Comparison of ENCODE assay signal across 8 cellular contexts in the genomic region with DNA sequence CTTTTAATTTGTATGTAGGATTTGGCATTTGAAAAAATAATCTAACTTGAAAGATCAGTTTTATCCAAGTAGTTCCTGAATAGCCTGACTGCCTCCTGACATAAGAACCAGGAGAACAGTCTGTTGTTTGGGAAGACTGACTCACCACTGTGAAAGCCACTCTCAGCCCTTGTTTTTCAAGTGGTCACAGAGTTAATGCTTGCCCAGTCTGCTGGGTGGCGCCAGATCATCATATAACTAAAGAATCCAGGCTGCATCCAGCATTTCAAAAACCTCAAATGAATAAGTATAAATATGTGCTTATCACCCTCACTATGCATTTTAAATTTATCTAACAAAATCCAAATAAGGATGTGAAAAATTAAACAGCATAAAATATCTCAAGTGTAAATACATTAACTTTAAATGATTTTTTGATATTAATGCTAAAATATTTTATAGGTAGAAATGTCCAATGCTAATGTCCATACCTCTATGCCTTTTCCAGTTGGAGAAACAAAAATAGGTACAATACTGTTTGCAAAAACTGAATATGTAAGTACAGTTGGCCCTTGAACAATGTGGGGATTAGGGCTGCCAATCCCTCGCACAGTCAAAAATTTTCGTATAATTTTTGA. TPM values are rescaled to one million over a fixed set of nuclear protein-coding genes. Genes with fewer than 3 reads are reported as not detected.
DNase-seq lines count a peak whose midpoint lies in the region; ATAC-seq, FAIRE-seq and TF ChIP-seq lines count a peak whose summit lies in the region.

No MANE protein-coding gene starts in this region.

- H3K27me3 ChIP-seq in Caco-2 (replicated peaks; ENCODE audit: control insufficient read depth, insufficient read depth, low read length), result no peaks in the 10 kb centered on the region
- no peaks in the 10 kb centered on the region for H3K27me3 ChIP-seq in HAP-1 (ENCODE audit: low read depth)
- H3K27me3 ChIP-seq in K562 (ENCODE audit: control insufficient read depth in 2 of 2, insufficient read depth in 2 of 2, low read length in 2 of 2), result no peaks in the 10 kb centered on the region
- no peaks in the 10 kb centered on the region for H3K27me3 ChIP-seq in spleen (replicated peaks in 1 of 7)

- H3K4me1 ChIP-seq in Caco-2 (no peaks in the 10 kb centered on the region), HAP-1 (no peaks in the 10 kb centered on the region), K562 (replicated peaks in 1 of 2; ENCODE audit: control insufficient read depth in 2 of 2, insufficient read depth in 2 of 2, low read length in 2 of 2) (no peaks in the 10 kb centered on the region), spleen (no peaks in the 10 kb centered on the region)

- DNase-seq in Caco-2, result peak; percentile 42 to 43
- DNase-seq in HAP-1 (ENCODE audit: low spot score in 2 of 2), result peak; percentile 39 to 62
- DNase-seq in NCI-H446 treated with DMSO at 0.1 percent for 48 hours (lab: John Stamatoyannopoulos, UW), result peak; percentile 43
- DNase-seq in K562 (ENCODE audit: extremely low read depth in 1 of 4, low spot score in 3 of 4), result peak in 2 of 4 experiments; percentile 3 to 11
- peak; percentile 83 for DNase-seq in islet precursor cell
- DNase-seq in T-cell, result no peak
- no peak for DNase-seq in spleen

- H3K4me2 ChIP-seq in K562 (ENCODE audit: insufficient read depth, low read length), result no peak overlapping the region

- WGBS in K562 (ENCODE audit: insufficient coverage, low coverage, missing lambda C conversion rate), result 2% methylated on average over 3 of the region's 3 CpGs
- WGBS in spleen, 5 donors, result 49 to 70% (median 65%) methylated on average over 3 of the region's 3 CpGs

- H3K9me1 ChIP-seq in K562 (ENCODE audit: control insufficient read depth, insufficient read depth, low read length), result no peaks in the 10 kb centered on the region

- H3K9ac ChIP-seq in K562 (ENCODE audit: insufficient read depth in 1 of 2, low read depth in 2 of 2, low read length in 2 of 2), result no peak overlapping the region

- H3K4me1 Mint-ChIP-seq in Caco-2 (ENCODE audit: low read depth, unreplicated experiment) (peaks cover 5% of the 10 kb centered on the region), T-cell (no peaks in the 10 kb centered on the region)

- TF ChIP-seq CTCF in Caco-2 (IDR thresholded peaks at IDR 0.05; ENCODE audit: insufficient read depth in 1 of 2, low read depth in 1 of 2, low read length in 1 of 2, severe bottlenecking in 1 of 2, unreplicated experiment in 1 of 2), result peak; percentile 35 to 74
- peak; percentile 11 to 26 (median 23); a peak in 2 of 6 replicates for TF ChIP-seq CTCF in K562 (IDR thresholded peaks at IDR 0.05 in 2 of 3, conservative IDR thresholded peaks at IDR 0.05 in 1 of 3; ENCODE audit: insufficient read depth in 2 of 3, low read depth in 1 of 3, low read length in 3 of 3)
- peak in 4 of 11 experiments; percentile 14 to 36 (median 22) for TF ChIP-seq CTCF in spleen (IDR thresholded peaks at IDR 0.05 in 8 of 11, conservative IDR thresholded peaks at IDR 0.05 in 3 of 11)

- H3K4me3 Mint-ChIP-seq in Caco-2 (ENCODE audit: unreplicated experiment), result no peak overlapping the region
- no peak overlapping the region for H3K4me3 Mint-ChIP-seq in T-cell

- H3K9me3 Mint-ChIP-seq in Caco-2 (ENCODE audit: unreplicated experiment), result no peaks in the 10 kb centered on the region
- no peaks in the 10 kb centered on the region for H3K9me3 Mint-ChIP-seq in T-cell

- H3K4me3 ChIP-seq in Caco-2 (ENCODE audit: low read depth, low read length) (no peak overlapping the region), HAP-1 (no peak overlapping the region), K562 (no peak overlapping the region), spleen (no peak overlapping the region)

- no peak for ATAC-seq in K562
- ATAC-seq in T-cell (replicated peaks in 1 of 4), result no peak
- no peak for ATAC-seq in GM21786 (IDR thresholded peaks at IDR 0.05; ENCODE audit: unreplicated experiment)

- no peak overlapping the region for H3K27ac ChIP-seq in K562 (ENCODE audit: extremely low read depth, low read depth, low read length)
- H3K27ac ChIP-seq in spleen, result no peak overlapping the region

- H3K27me3 Mint-ChIP-seq in Caco-2 (ENCODE audit: insufficient read depth, unreplicated experiment), result no peaks in the 10 kb centered on the region
- no peaks in the 10 kb centered on the region for H3K27me3 Mint-ChIP-seq in T-cell

- H3K9me3 ChIP-seq in Caco-2, result no peaks in the 10 kb centered on the region
- H3K9me3 ChIP-seq in HAP-1, result no peaks in the 10 kb centered on the region
- H3K9me3 ChIP-seq in K562 (replicated peaks; ENCODE audit: control insufficient read depth, insufficient read depth, low read depth, low read length), result no peaks in the 10 kb centered on the region
- H3K9me3 ChIP-seq in spleen, result no peaks in the 10 kb centered on the region

- no peak for TF ChIP-seq EP300 in K562 (IDR thresholded peaks at IDR 0.05; ENCODE audit: low read length)

- no peak for TF ChIP-seq POLR2A in K562 (conservative IDR thresholded peaks at IDR 0.05)
- no peak for TF ChIP-seq POLR2A in spleen (IDR thresholded peaks at IDR 0.05)

- no TSS peak for BruUV-seq in Caco-2 (replicated peaks; lab: Mats Ljungman, UMichigan)
- no TSS peak for BruUV-seq in K562 (replicated peaks; lab: Mats Ljungman, UMichigan)

- TF ChIP-seq RAD21 in K562 (CRISPR knock-in tag; conservative IDR thresholded peaks at IDR 0.05 in 1 of 2, IDR thresholded peaks at IDR 0.05 in 1 of 2), result peak; percentile 32 to 62

- no peak for FAIRE-seq in K562 (lab: Jason Lieb, UNC)

- no peaks in the 10 kb centered on the region for H4K20me1 ChIP-seq in K562 (replicated peaks; ENCODE audit: control insufficient read depth, insufficient read depth, low read length)

- H3K27ac Mint-ChIP-seq in Caco-2 (ENCODE audit: unreplicated experiment) (no peak overlapping the region), T-cell (no peak overlapping the region)

- CTCF ChIA-PET in Caco-2 (lab: Charles Lee), result no interaction called here
- CTCF ChIA-PET in K562 (lab: Yijun Ruan, JAX; ENCODE audit: low intra/inter-chr PET ratio), result interaction anchor here (1.2 kb wide), 1 partner anchor 475 kb away, joined by 3 read pairs; no protein-coding TSS in a partner anchor
- CTCF ChIA-PET in T-cell (lab: Charles Lee), result no interaction called here

- H3K79me2 ChIP-seq in K562 (ENCODE audit: control insufficient read depth, insufficient read depth, low read length), result no peaks in the 10 kb centered on the region

- H3K36me3 Mint-ChIP-seq in Caco-2 (ENCODE audit: insufficient read depth, unreplicated experiment) (no peaks in the 10 kb centered on the region), T-cell (no peaks in the 10 kb centered on the region)

- H2AFZ ChIP-seq in K562 (ENCODE audit: low read depth, low read length), result no peak overlapping the region

- intact Hi-C loops in Caco-2 (cut with micrococcal nuclease; ENCODE audit: unreplicated experiment) (loop anchor here (1.0 to 2.0 kb wide), 6 partner anchors 86 to 634 kb away; no protein-coding TSS in a partner anchor), K562 (cut with micrococcal nuclease) (no loop called here), spleen (cut with DNase I; ENCODE audit: low total_unique reads) (no loop called here)

- POLR2A ChIA-PET in Caco-2 (lab: Charles Lee) (no interaction called here), K562 (lab: Yijun Ruan, JAX) (no interaction called here), T-cell (lab: Charles Lee) (interaction anchor here in 1 of 2 donors (0.6 kb wide), 1 partner anchor 26 kb away, joined by 4 read pairs; no protein-coding TSS in a partner anchor)

- in situ Hi-C loops in HAP-1 (cut with MboI; ENCODE audit: low sequenced_read_pairs) (loop anchor here (10.0 to 25.0 kb wide), 3 partner anchors 278 to 605 kb away; no protein-coding TSS in a partner anchor), K562 (cut with MboI) (no loop called here)

- H3K36me3 ChIP-seq in Caco-2 (ENCODE audit: control insufficient read depth, insufficient read depth, low read length) (no peaks in the 10 kb centered on the region), HAP-1 (replicated peaks) (no peaks in the 10 kb centered on the region), K562 (ENCODE audit: control insufficient read depth, insufficient read depth, low read length) (no peaks in the 10 kb centered on the region), spleen (no peaks in the 10 kb centered on the region)

TF ChIP-seq in K562, 482 proteins besides CTCF, POLR2A, EP300 and RAD21:
- no peak for TF ChIP-seq NFIX (CRISPR knock-in tag; IDR thresholded peaks at IDR 0.05; ENCODE audit: low read depth)
- TF ChIP-seq, protein P1, sequence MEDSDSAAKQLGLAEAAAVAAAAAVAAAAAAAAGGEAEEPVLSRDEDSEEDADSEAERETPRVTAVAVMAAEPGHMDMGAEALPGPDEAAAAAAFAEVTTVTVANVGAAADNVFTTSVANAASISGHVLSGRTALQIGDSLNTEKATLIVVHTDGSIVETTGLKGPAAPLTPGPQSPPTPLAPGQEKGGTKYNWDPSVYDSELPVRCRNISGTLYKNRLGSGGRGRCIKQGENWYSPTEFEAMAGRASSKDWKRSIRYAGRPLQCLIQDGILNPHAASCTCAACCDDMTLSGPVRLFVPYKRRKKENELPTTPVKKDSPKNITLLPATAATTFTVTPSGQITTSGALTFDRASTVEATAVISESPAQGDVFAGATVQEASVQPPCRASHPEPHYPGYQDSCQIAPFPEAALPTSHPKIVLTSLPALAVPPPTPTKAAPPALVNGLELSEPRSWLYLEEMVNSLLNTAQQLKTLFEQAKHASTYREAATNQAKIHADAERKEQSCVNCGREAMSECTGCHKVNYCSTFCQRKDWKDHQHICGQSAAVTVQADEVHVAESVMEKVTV (CRISPR knock-in tag; IDR thresholded peaks at IDR 0.05), result 0 out of 2 replicates have a peak, but pooled peaks have one; percentile 15
TF ChIP-seq in K562: peak in this region for 1.

RNA-seq across cellular contexts. Expression of a gene that starts 26.9 kb away (rescaled TPM):
- total RNA-seq in Caco-2 (2022) (not detected in 2 replicates), K562 (2014; rRNA removed) (not detected in 2 replicates), K562 (2014; rRNA removed; fragmentation: Illumina TruSeq; extraction: Trizol) (not detected in 2 replicates), K562 (2015; rRNA removed; fragmentation: Illumina TruSeq; extraction: Trizol) (not detected in 2 replicates), K562 (2021) (not detected in 2 replicates), T-cell (not detected), spleen (under 1 TPM in 1 of 7 donors, not detected in 6; 0.46 TPM)
- total RNA-seq in K562 (2011; cell fraction: chromatin; rRNA removed; ENCODE audit: low replicate concordance), result not detected in 2 replicates
- total RNA-seq in K562 (2011; cell fraction: nucleolus; rRNA removed), result not detected in 2 replicates
- total RNA-seq in K562 (2011; cell fraction: nucleoplasm; rRNA removed), result not detected in 2 replicates
- polyA plus RNA-seq in K562 (2011; rRNA removed) (not detected in 2 replicates), K562 (2014; fragmentation: Illumina TruSeq; extraction: Trizol) (not detected in 2 replicates), K562 (2014; fragmentation: Nextera tagmentation; extraction: Ambion mirVana) (not detected), K562 (2014; rRNA removed) (not detected in 2 replicates), spleen (not detected)
- not detected in 2 replicates for polyA plus RNA-seq in K562 (2011; cell fraction: cytosol; rRNA removed)
- polyA plus RNA-seq in K562 (2011; cell fraction: nucleus; rRNA removed), result not detected in 2 replicates
- not detected in 2 replicates for polyA plus RNA-seq in K562 (2012)
- polyA minus RNA-seq in K562 (2011; rRNA and poly(A)+ RNA removed), result not detected in 2 replicates
- not detected in 2 replicates for polyA minus RNA-seq in K562 (2011; cell fraction: cytosol; rRNA and poly(A)+ RNA removed)
- polyA minus RNA-seq in K562 (2011; cell fraction: nucleus; rRNA and poly(A)+ RNA removed), result not detected in 2 replicates

Comparison
In these comparisons a context has a peak if more than half of its experiments do, and no peak if none do; other contexts are left out.
1. DNase-seq: peak in Caco-2 (2 of 2), HAP-1 (2 of 2), NCI-H446 treated with DMSO at 0.1 percent for 48 hours (single experiment) and islet precursor cell (single experiment); none in T-cell (0 of 34) and spleen (single experiment).